ENCODE assay signal across 28 cellular contexts in genomic region chr2:44843086-44843485, GRCh38.
"Had no signal": no experiment of that assay in that cellular context is flagged by ENCODE, and none has a peak within 500 bp of the region (broad histone marks: within the 10 kb centered on the region; RNA-seq: fewer than 3 reads in every experiment).

No MANE protein-coding gene starts in this region.

- H3K4me3 Mint-ChIP-seq: activated CD8-positive, alpha-beta memory T cell treated with anti-CD3 and anti-CD28 coated beads, Interleukin-2, amount 10 ng/mL, durations not matched to agents 7 days and 5 days; activated CD8-positive, alpha-beta T cell treated with anti-CD3 and anti-CD28 coated beads, Interleukin-2, amount 10 ng/mL, durations not matched to agents 7 days and 5 days; activated naive CD8-positive, alpha-beta T cell; natural killer cell; neural progenitor cell; stimulated activated naive B cell treated with anti-CD40 and anti-IgM and Interleukin-4, amounts not matched to agents 10 μg/mL and 1 μg/mL and 100 μg/mL, for 72 hours; WTC11 had no signal

- H3K4me3 ChIP-seq: adrenal gland, body of pancreas, left ventricle myocardium inferior, lung, neural progenitor cell, right atrium auricular region, smooth muscle cell, stomach, thyroid gland, upper lobe of left lung, vagina had no signal

- H3K27ac ChIP-seq: adrenal gland, body of pancreas, epithelial cell of prostate, left ventricle myocardium inferior, neural progenitor cell, right atrium auricular region, stomach, thyroid gland, upper lobe of left lung, vagina had no signal

- H3K4me1 Mint-ChIP-seq: natural killer cell; stimulated activated naive B cell treated with anti-CD40 and anti-IgM and Interleukin-4, amounts not matched to agents 10 μg/mL and 1 μg/mL and 100 μg/mL, for 72 hours; WTC11 had no signal

- DNase-seq: activated CD4-positive, alpha-beta T cell treated with anti-CD3 and anti-CD28 coated beads for 1 hour; activated CD8-positive, alpha-beta memory T cell treated with anti-CD3 and anti-CD28 coated beads, Interleukin-2, amount 10 ng/mL, durations not matched to agents 7 days and 5 days; activated CD8-positive, alpha-beta T cell treated with anti-CD3 and anti-CD28 coated beads, Interleukin-2, amount 10 ng/mL, durations not matched to agents 7 days and 5 days; activated naive CD4-positive, alpha-beta T cell treated with Interleukin-2 at 50 U/mL for 16 hours; activated T-cell treated with anti-CD3 and anti-CD28 coated beads, Interleukin-2, amount 50 U/mL, for 48 hours; adrenal gland; aorta; body of pancreas; dermis blood vessel endothelial cell; effector CD4-positive, alpha-beta T cell; left ventricle myocardium inferior; mesendoderm; natural killer cell; occipital lobe; stimulated activated CD4-positive, alpha-beta T cell treated with anti-CD3 and anti-CD28 coated beads, Interleukin-2, amount 100 ng/mL, for 24 hours; stimulated activated naive B cell treated with anti-CD40 and anti-IgM and Interleukin-4, amounts not matched to agents 10 μg/mL and 1 μg/mL and 100 μg/mL, for 72 hours; stomach; thyroid gland had no signal

- H3K9me3 ChIP-seq: adrenal gland, body of pancreas, left ventricle myocardium inferior, right atrium auricular region, stomach, thyroid gland, upper lobe of left lung, vagina had no signal

- H3K27ac Mint-ChIP-seq: activated CD8-positive, alpha-beta memory T cell treated with anti-CD3 and anti-CD28 coated beads, Interleukin-2, amount 10 ng/mL, durations not matched to agents 7 days and 5 days; activated CD8-positive, alpha-beta T cell treated with anti-CD3 and anti-CD28 coated beads, Interleukin-2, amount 10 ng/mL, durations not matched to agents 7 days and 5 days; activated naive CD8-positive, alpha-beta T cell; activated T-helper 2 cell treated with anti-CD3 and anti-CD28 coated beads, Interferon-gamma antibody, Interleukin-2, Interleukin-4, amounts not matched to agents 10 μg/mL and 5 μg/mL and 100 μg/mL, durations not matched to agents 14 hours and 24 hours and 36 hours; natural killer cell; neural progenitor cell; stimulated activated naive B cell treated with anti-CD40 and anti-IgM and Interleukin-4, amounts not matched to agents 10 μg/mL and 1 μg/mL and 100 μg/mL, for 72 hours; WTC11 had no signal

- H3K9me3 Mint-ChIP-seq: activated T-helper 2 cell treated with anti-CD3 and anti-CD28 coated beads, Interferon-gamma antibody, Interleukin-2, Interleukin-4, amounts not matched to agents 10 μg/mL and 5 μg/mL and 100 μg/mL, durations not matched to agents 14 hours and 24 hours and 36 hours; natural killer cell; WTC11 had no signal

- H3K36me3 Mint-ChIP-seq: activated naive CD8-positive, alpha-beta T cell; natural killer cell; neural progenitor cell; WTC11 had no signal

- H3K27me3 ChIP-seq: adrenal gland, body of pancreas, neural progenitor cell, right atrium auricular region, stomach, thyroid gland, upper lobe of left lung, vagina had no signal

- H3K36me3 ChIP-seq: adrenal gland, left ventricle myocardium inferior, neural progenitor cell, right atrium auricular region, stomach, thyroid gland, upper lobe of left lung, vagina had no signal

- H3K4me1 ChIP-seq: adrenal gland, body of pancreas, left ventricle myocardium inferior, right atrium auricular region, thyroid gland, upper lobe of left lung, vagina had no signal
